18 cellular contexts compared by ENCODE assay signal in the genomic region with DNA sequence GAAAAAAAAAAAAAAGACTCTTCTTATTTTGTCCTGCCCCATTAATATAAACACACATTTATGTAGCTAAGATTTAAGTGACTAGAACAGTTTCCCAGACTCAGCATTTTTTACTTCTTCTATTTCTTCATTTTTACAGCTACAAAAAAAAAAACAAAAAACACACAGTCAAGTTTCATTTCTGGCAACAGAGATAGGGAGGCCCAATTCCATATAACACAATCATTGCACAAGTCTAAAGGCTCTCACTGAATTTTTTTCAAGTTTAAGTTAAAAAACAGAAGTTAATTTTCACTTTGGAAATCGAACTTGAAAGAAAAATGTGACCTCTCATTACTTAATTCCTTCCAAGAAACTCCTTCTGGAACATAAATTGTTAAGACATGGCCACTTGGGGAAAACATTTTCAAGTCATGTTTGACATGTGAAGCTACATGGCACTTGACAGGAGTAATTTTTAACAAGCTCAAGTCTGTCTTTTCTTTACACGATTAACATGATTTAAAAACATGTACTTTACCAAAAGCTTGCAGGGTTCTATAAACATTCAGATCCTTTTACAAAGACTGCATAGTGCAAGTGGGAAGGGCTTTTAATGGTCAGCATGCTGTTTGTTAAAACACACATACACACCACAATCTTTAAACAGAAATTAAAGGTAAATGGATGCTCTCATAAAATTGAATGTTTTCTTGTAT.
DNase-seq lines count a peak whose midpoint lies in the region; ATAC-seq and TF ChIP-seq lines count a peak whose summit lies in the region.
"Had no signal": no experiment of that assay in that cellular context is flagged by ENCODE, and none has a peak within 500 bp of the region (broad histone marks: within the 10 kb centered on the region; RNA-seq: fewer than 3 reads in every experiment).

No MANE protein-coding gene starts in this region.

- H3K79me2 ChIP-seq in OCI-LY3 (ENCODE audit: low read length): no peaks in the 10 kb centered on the region

- DNase-seq in fibroblast of peridontal ligament (ENCODE audit: extremely low read depth) (peak; percentile 60), osteocyte (ENCODE audit: extremely low spot score, unreplicated experiment) (no peak), nucleus accumbens (lab: John Stamatoyannopoulos, UW) (no peak)
- DNase-seq in activated T-cell treated with anti-CD3 and anti-CD28 coated beads, Interleukin-2, amount 50 U/mL, for 24 hours: no peak
- DNase-seq in activated T-cell treated with anti-CD3 and anti-CD28 coated beads, Interleukin-2, amount 50 U/mL, for 72 hours: no peak
- DNase-seq: activated CD4-positive, alpha-beta memory T cell treated with anti-CD3 and anti-CD28 coated beads, Interleukin-2, amount 10 ng/mL, durations not matched to agents 7 days and 5 days; activated naive CD8-positive, alpha-beta T cell treated with anti-CD3 and anti-CD28 coated beads, Interleukin-2, amount 10 ng/mL, durations not matched to agents 7 days and 5 days; esophagus squamous epithelium; GOT3; left ventricle myocardium superior; NCI-H2029; NCI-H510A; psoas muscle had no signal

- H2AFZ ChIP-seq in OCI-LY3 (ENCODE audit: low read depth, low read length): peak overlapping the region; percentile 1; the same call in 1 of the 2 replicates

- POLR2A ChIA-PET in HEK293 (lab: Yijun Ruan, JAX): interaction anchor here (0.7 kb wide), 1 partner anchor 199 kb away, joined by 3 read pairs; no protein-coding TSS in a partner anchor

- H3K36me3 ChIP-seq in HEK293 (ENCODE audit: control insufficient read depth in 2 of 2, insufficient read depth in 1 of 2, low read length in 2 of 2): no peaks in the 10 kb centered on the region
- H3K36me3 ChIP-seq in OCI-LY3 (replicated peaks; ENCODE audit: low read depth, low read length): no peaks in the 10 kb centered on the region
- H3K36me3 ChIP-seq: breast epithelium, esophagus squamous epithelium had no signal

- no peaks in the 10 kb centered on the region for H4K20me1 ChIP-seq in OCI-LY3 (ENCODE audit: insufficient read depth, low read length)

- H3K27ac ChIP-seq in HEK293 (ENCODE audit: extremely low read depth, low read depth, low read length) (no peak overlapping the region), OCI-LY3 (ENCODE audit: low read length) (no peak overlapping the region)
- H3K27ac ChIP-seq: breast epithelium, psoas muscle had no signal

- H3K9me3 ChIP-seq in HEK293 (ENCODE audit: control insufficient read depth, insufficient read depth, low read depth, low read length) (no peaks in the 10 kb centered on the region), OCI-LY3 (ENCODE audit: insufficient read depth, low read length) (no peaks in the 10 kb centered on the region)
- H3K9me3 ChIP-seq: breast epithelium, esophagus squamous epithelium, psoas muscle had no signal

- peak overlapping the region; percentile 43 for H3K4me3 Mint-ChIP-seq in osteocyte (ENCODE audit: unreplicated experiment)
- no peak overlapping the region for H3K4me3 Mint-ChIP-seq in activated T-cell treated with anti-CD3 and anti-CD28 coated beads, Interleukin-2, amount 50 U/mL, for 24 hours
- no peak overlapping the region for H3K4me3 Mint-ChIP-seq in activated T-cell treated with anti-CD3 and anti-CD28 coated beads, Interleukin-2, amount 50 U/mL, for 72 hours
- H3K4me3 Mint-ChIP-seq: activated CD4-positive, alpha-beta memory T cell treated with anti-CD3 and anti-CD28 coated beads, Interleukin-2, amount 10 ng/mL, durations not matched to agents 7 days and 5 days; activated naive CD8-positive, alpha-beta T cell treated with anti-CD3 and anti-CD28 coated beads, Interleukin-2, amount 10 ng/mL, durations not matched to agents 7 days and 5 days; activated T-helper 1 cell treated with anti-CD3 and anti-CD28 coated beads, Interleukin-12 subunit alpha, Interleukin-12 subunit beta, Interleukin-2, Interleukin-4 antibody, amounts not matched to agents 30 ng/mL and 10 ng/mL and 1 ng/mL, durations not matched to agents 14 hours and 24 hours and 36 hours had no signal

- H3K9ac ChIP-seq in OCI-LY3 (ENCODE audit: low read length): no peak overlapping the region

- H3K4me1 ChIP-seq in HEK293 (ENCODE audit: control insufficient read depth, insufficient read depth, low read length): 0 out of 2 replicates have a peak, but pooled peaks cover 8% of the 10 kb centered on the region
- H3K4me1 ChIP-seq in OCI-LY3 (ENCODE audit: low read length): no peaks in the 10 kb centered on the region
- H3K4me1 ChIP-seq: breast epithelium, psoas muscle had no signal

- ATAC-seq in HG03520 (IDR thresholded peaks at IDR 0.05; ENCODE audit: unreplicated experiment): no peak
- no peak for ATAC-seq in activated T-cell treated with anti-CD3 and anti-CD28 coated beads, Interleukin-2, amount 50 U/mL, for 72 hours (replicated peaks in 1 of 2)
- ATAC-seq: left ventricle myocardium superior, psoas muscle had no signal

- H3K4me1 Mint-ChIP-seq in osteocyte (ENCODE audit: unreplicated experiment): peaks cover 22% of the 10 kb centered on the region
- no peaks in the 10 kb centered on the region for H3K4me1 Mint-ChIP-seq in activated T-cell treated with anti-CD3 and anti-CD28 coated beads, Interleukin-2, amount 50 U/mL, for 24 hours (ENCODE audit: low read depth)
- no peaks in the 10 kb centered on the region for H3K4me1 Mint-ChIP-seq in activated T-cell treated with anti-CD3 and anti-CD28 coated beads, Interleukin-2, amount 50 U/mL, for 72 hours (ENCODE audit: low read depth)
- H3K4me1 Mint-ChIP-seq: activated CD4-positive, alpha-beta memory T cell treated with anti-CD3 and anti-CD28 coated beads, Interleukin-2, amount 10 ng/mL, durations not matched to agents 7 days and 5 days; activated naive CD8-positive, alpha-beta T cell treated with anti-CD3 and anti-CD28 coated beads, Interleukin-2, amount 10 ng/mL, durations not matched to agents 7 days and 5 days had no signal

- H3K4me3 ChIP-seq in HEK293 (ENCODE audit: low read depth, low read length) (no peak overlapping the region), OCI-LY3 (ENCODE audit: low read length) (no peak overlapping the region)
- H3K4me3 ChIP-seq: breast epithelium, esophagus squamous epithelium, psoas muscle had no signal

- 0 out of 2 replicates have a peak overlapping the region, but pooled peaks have one; percentile 3 for H3K4me2 ChIP-seq in OCI-LY3 (ENCODE audit: low read length)

- H3K27me3 ChIP-seq in OCI-LY3 (ENCODE audit: low read depth, low read length): no peaks in the 10 kb centered on the region
- H3K27me3 ChIP-seq: breast epithelium, esophagus squamous epithelium had no signal

- CTCF ChIA-PET in HEK293 (lab: Yijun Ruan, JAX): interaction anchor here (0.6 to 1.0 kb wide), 5 partner anchors 10 to 308 kb away, joined by 3 to 5 read pairs (median 3); no protein-coding TSS in a partner anchor

- H3K27me3 Mint-ChIP-seq in osteocyte (ENCODE audit: unreplicated experiment): no peaks in the 10 kb centered on the region
- H3K27me3 Mint-ChIP-seq in activated T-cell treated with anti-CD3 and anti-CD28 coated beads, Interleukin-2, amount 50 U/mL, for 24 hours: peaks cover 7% of the 10 kb centered on the region
- peaks cover under 1% of the 10 kb centered on the region for H3K27me3 Mint-ChIP-seq in activated T-cell treated with anti-CD3 and anti-CD28 coated beads, Interleukin-2, amount 50 U/mL, for 72 hours (ENCODE audit: low read depth)

- no peaks in the 10 kb centered on the region for H3K9me3 Mint-ChIP-seq in osteocyte (ENCODE audit: unreplicated experiment)
- H3K9me3 Mint-ChIP-seq in activated T-cell treated with anti-CD3 and anti-CD28 coated beads, Interleukin-2, amount 50 U/mL, for 24 hours: no peaks in the 10 kb centered on the region
- no peaks in the 10 kb centered on the region for H3K9me3 Mint-ChIP-seq in activated T-cell treated with anti-CD3 and anti-CD28 coated beads, Interleukin-2, amount 50 U/mL, for 72 hours
- H3K9me3 Mint-ChIP-seq: activated CD4-positive, alpha-beta memory T cell treated with anti-CD3 and anti-CD28 coated beads, Interleukin-2, amount 10 ng/mL, durations not matched to agents 7 days and 5 days; activated naive CD8-positive, alpha-beta T cell treated with anti-CD3 and anti-CD28 coated beads, Interleukin-2, amount 10 ng/mL, durations not matched to agents 7 days and 5 days; activated T-helper 1 cell treated with anti-CD3 and anti-CD28 coated beads, Interleukin-12 subunit alpha, Interleukin-12 subunit beta, Interleukin-2, Interleukin-4 antibody, amounts not matched to agents 30 ng/mL and 10 ng/mL and 1 ng/mL, durations not matched to agents 14 hours and 24 hours and 36 hours had no signal

- TF ChIP-seq CTCF in HEK293 (tag by site-specific recombination; IDR thresholded peaks at IDR 0.05) (no peak), OCI-LY3 (IDR thresholded peaks at IDR 0.05; ENCODE audit: low read depth, low read length) (no peak), osteocyte (IDR thresholded peaks at IDR 0.05) (no peak)

- H3K36me3 Mint-ChIP-seq in osteocyte (ENCODE audit: unreplicated experiment): no peaks in the 10 kb centered on the region
- H3K36me3 Mint-ChIP-seq in activated T-cell treated with anti-CD3 and anti-CD28 coated beads, Interleukin-2, amount 50 U/mL, for 24 hours (ENCODE audit: low read depth): no peaks in the 10 kb centered on the region
- no peaks in the 10 kb centered on the region for H3K36me3 Mint-ChIP-seq in activated T-cell treated with anti-CD3 and anti-CD28 coated beads, Interleukin-2, amount 50 U/mL, for 72 hours (ENCODE audit: insufficient read depth in 2 of 2)
- H3K36me3 Mint-ChIP-seq: activated naive CD8-positive, alpha-beta T cell treated with anti-CD3 and anti-CD28 coated beads, Interleukin-2, amount 10 ng/mL, durations not matched to agents 7 days and 5 days had no signal

- peak overlapping the region; percentile 75 for H3K27ac Mint-ChIP-seq in osteocyte (ENCODE audit: unreplicated experiment)
- no peak overlapping the region for H3K27ac Mint-ChIP-seq in activated T-cell treated with anti-CD3 and anti-CD28 coated beads, Interleukin-2, amount 50 U/mL, for 24 hours
- no peak overlapping the region for H3K27ac Mint-ChIP-seq in activated T-cell treated with anti-CD3 and anti-CD28 coated beads, Interleukin-2, amount 50 U/mL, for 72 hours
- H3K27ac Mint-ChIP-seq: activated CD4-positive, alpha-beta memory T cell treated with anti-CD3 and anti-CD28 coated beads, Interleukin-2, amount 10 ng/mL, durations not matched to agents 7 days and 5 days; activated naive CD8-positive, alpha-beta T cell treated with anti-CD3 and anti-CD28 coated beads, Interleukin-2, amount 10 ng/mL, durations not matched to agents 7 days and 5 days; activated T-helper 1 cell treated with anti-CD3 and anti-CD28 coated beads, Interleukin-12 subunit alpha, Interleukin-12 subunit beta, Interleukin-2, Interleukin-4 antibody, amounts not matched to agents 30 ng/mL and 10 ng/mL and 1 ng/mL, durations not matched to agents 14 hours and 24 hours and 36 hours had no signal

TF ChIP-seq in HEK293, 187 proteins besides CTCF, POLR2A, EP300 and RAD21 (continues in another document):
- TF ChIP-seq PRDM1 (tag by site-specific recombination; IDR thresholded peaks at IDR 0.05) (peak; percentile 73), ZNF138 (tag by site-specific recombination; IDR thresholded peaks at IDR 0.05; ENCODE audit: borderline replicate concordance) (no peak), OSR2 (tag by site-specific recombination; IDR thresholded peaks at IDR 0.05) (no peak), FEZF1 (tag by site-specific recombination; IDR thresholded peaks at IDR 0.05) (peak; percentile 67), ZNF629 (tag by site-specific recombination; IDR thresholded peaks at IDR 0.05) (no peak), ZFP37 (tag by site-specific recombination; IDR thresholded peaks at IDR 0.05) (no peak)
